In the genomic region with DNA sequence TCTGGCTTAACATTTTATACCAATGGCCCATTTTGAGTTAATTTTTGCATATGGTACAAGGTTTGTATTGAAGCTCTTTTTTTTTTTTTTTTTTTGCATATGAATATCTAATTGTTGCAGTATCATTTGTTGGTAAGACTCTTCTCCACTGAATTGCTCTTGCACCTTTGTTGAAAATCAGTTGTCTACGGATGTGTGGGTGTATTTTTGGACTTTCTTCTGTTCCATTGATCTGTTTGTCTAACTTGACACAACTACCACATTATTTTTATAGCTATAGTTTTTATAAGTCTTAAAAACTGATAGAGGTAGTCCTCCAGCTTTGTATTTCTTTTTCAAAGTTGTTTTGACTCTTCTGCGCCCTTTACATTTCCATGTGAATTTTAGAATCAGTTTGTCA, we compare ENCODE assay signal across 25 cellular contexts.
"Had no signal": no experiment of that assay in that cellular context is flagged by ENCODE, and none has a peak within 500 bp of the region (broad histone marks: within the 10 kb centered on the region; RNA-seq: fewer than 3 reads in every experiment).

No MANE protein-coding gene starts in this region.

- H3K4me1 ChIP-seq: colonic mucosa, left ventricle myocardium inferior, lower lobe of right lung had no signal

- H3K36me3 ChIP-seq: colonic mucosa, gastrocnemius medialis, lower lobe of right lung had no signal

- FAIRE-seq: endometrium, islet of Langerhans, keratinocyte had no signal

- ATAC-seq: effector memory CD8-positive, alpha-beta T cell; esophagus mucosa; gastrocnemius medialis; heart right ventricle; left cardiac atrium; lower lobe of right lung; naive thymus-derived CD4-positive, alpha-beta T cell had no signal

- H3K27me3 ChIP-seq: colonic mucosa, esophagus squamous epithelium, gastrocnemius medialis, heart right ventricle had no signal

- DNase-seq: colonic mucosa; cortex of kidney; effector CD8-positive, alpha-beta T cell; effector memory CD8-positive, alpha-beta T cell; endodermal cell; erythroblast; esophagus squamous epithelium; foreskin fibroblast; foreskin melanocyte; gastrocnemius medialis; glutamatergic neuron; head of caudate nucleus; heart right ventricle; hippocampal formation; left cardiac atrium; left ventricle myocardium inferior; lower lobe of right lung; mesendoderm; midbrain; naive thymus-derived CD4-positive, alpha-beta T cell had no signal

- H3K9me3 ChIP-seq: colonic mucosa, gastrocnemius medialis had no signal

- H3K27ac ChIP-seq: colonic mucosa, epithelial cell of prostate, esophagus squamous epithelium, gastrocnemius medialis, heart right ventricle, left ventricle myocardium inferior, lower lobe of right lung had no signal

- H3K4me3 ChIP-seq: colonic mucosa, esophagus squamous epithelium, gastrocnemius medialis, heart right ventricle, left ventricle myocardium inferior, lower lobe of right lung had no signal
